In genomic region chr14:47278233-47278842, GRCh38 we compare ENCODE assay signal across 8 cellular contexts.
DNase-seq lines count a peak whose midpoint lies in the region; ATAC-seq and TF ChIP-seq lines count a peak whose summit lies in the region.

No MANE protein-coding gene starts in this region.

- peak in 9 of 14 donors; percentile 4 to 55 (median 24) for DNase-seq in C1 segment of cervical spinal cord (lab: John Stamatoyannopoulos, UW)
- peak; percentile 4 for DNase-seq in NCI-H345 treated with DMSO at 0.1 percent for 48 hours (lab: John Stamatoyannopoulos, UW; ENCODE audit: unreplicated experiment)
- peak; percentile 31 for DNase-seq in activated naive CD8-positive, alpha-beta T cell treated with anti-CD3 and anti-CD28 coated beads, Interleukin-2, amount 10 ng/mL, durations not matched to agents 7 days and 5 days
- DNase-seq in islet precursor cell: peak; percentile 72
- DNase-seq in stimulated activated CD8-positive, alpha-beta memory T cell treated with anti-CD3 and anti-CD28 coated beads, Interleukin-4, amount 100 ng/mL, for 24 hours (ENCODE audit: low read depth): peak; percentile 0
- DNase-seq in NCI-H128 (lab: John Stamatoyannopoulos, UW; ENCODE audit: unreplicated experiment): no peak

- no peaks in the 10 kb centered on the region for H3K27me3 Mint-ChIP-seq in activated naive CD8-positive, alpha-beta T cell treated with anti-CD3 and anti-CD28 coated beads, Interleukin-2, amount 10 ng/mL, durations not matched to agents 7 days and 5 days

- H3K9me3 Mint-ChIP-seq in activated naive CD8-positive, alpha-beta T cell treated with anti-CD3 and anti-CD28 coated beads, Interleukin-2, amount 10 ng/mL, durations not matched to agents 7 days and 5 days: no peaks in the 10 kb centered on the region

- no peak for TF ChIP-seq POLR2A in GM18505 (IDR thresholded peaks at IDR 0.05; ENCODE audit: borderline replicate concordance, extremely low read depth, insufficient read depth, insufficient read length)

- POLR2A ChIA-PET in activated naive CD8-positive, alpha-beta T cell treated with anti-CD3 and anti-CD28 coated beads, Interleukin-2, amount 10 ng/mL, durations not matched to agents 7 days and 5 days (lab: Charles Lee): no interaction called here

- H3K4me1 Mint-ChIP-seq in activated naive CD8-positive, alpha-beta T cell treated with anti-CD3 and anti-CD28 coated beads, Interleukin-2, amount 10 ng/mL, durations not matched to agents 7 days and 5 days: no peaks in the 10 kb centered on the region

- H3K36me3 Mint-ChIP-seq in activated naive CD8-positive, alpha-beta T cell treated with anti-CD3 and anti-CD28 coated beads, Interleukin-2, amount 10 ng/mL, durations not matched to agents 7 days and 5 days: no peaks in the 10 kb centered on the region

- ATAC-seq in GM18505 (IDR thresholded peaks at IDR 0.05; ENCODE audit: unreplicated experiment): peak; percentile 91
- ATAC-seq in HG03060 (IDR thresholded peaks at IDR 0.05; ENCODE audit: low read depth, unreplicated experiment): peak; percentile 52
- ATAC-seq in activated naive CD8-positive, alpha-beta T cell treated with anti-CD3 and anti-CD28 coated beads, Interleukin-2, amount 10 ng/mL, durations not matched to agents 7 days and 5 days (ENCODE audit: low read depth): peak; percentile 58

- no peak overlapping the region for H3K4me3 Mint-ChIP-seq in activated naive CD8-positive, alpha-beta T cell treated with anti-CD3 and anti-CD28 coated beads, Interleukin-2, amount 10 ng/mL, durations not matched to agents 7 days and 5 days

- H3K27ac Mint-ChIP-seq in activated naive CD8-positive, alpha-beta T cell treated with anti-CD3 and anti-CD28 coated beads, Interleukin-2, amount 10 ng/mL, durations not matched to agents 7 days and 5 days: no peak overlapping the region
